Comparison of ENCODE assay signal across 22 cellular contexts in the genomic region with DNA sequence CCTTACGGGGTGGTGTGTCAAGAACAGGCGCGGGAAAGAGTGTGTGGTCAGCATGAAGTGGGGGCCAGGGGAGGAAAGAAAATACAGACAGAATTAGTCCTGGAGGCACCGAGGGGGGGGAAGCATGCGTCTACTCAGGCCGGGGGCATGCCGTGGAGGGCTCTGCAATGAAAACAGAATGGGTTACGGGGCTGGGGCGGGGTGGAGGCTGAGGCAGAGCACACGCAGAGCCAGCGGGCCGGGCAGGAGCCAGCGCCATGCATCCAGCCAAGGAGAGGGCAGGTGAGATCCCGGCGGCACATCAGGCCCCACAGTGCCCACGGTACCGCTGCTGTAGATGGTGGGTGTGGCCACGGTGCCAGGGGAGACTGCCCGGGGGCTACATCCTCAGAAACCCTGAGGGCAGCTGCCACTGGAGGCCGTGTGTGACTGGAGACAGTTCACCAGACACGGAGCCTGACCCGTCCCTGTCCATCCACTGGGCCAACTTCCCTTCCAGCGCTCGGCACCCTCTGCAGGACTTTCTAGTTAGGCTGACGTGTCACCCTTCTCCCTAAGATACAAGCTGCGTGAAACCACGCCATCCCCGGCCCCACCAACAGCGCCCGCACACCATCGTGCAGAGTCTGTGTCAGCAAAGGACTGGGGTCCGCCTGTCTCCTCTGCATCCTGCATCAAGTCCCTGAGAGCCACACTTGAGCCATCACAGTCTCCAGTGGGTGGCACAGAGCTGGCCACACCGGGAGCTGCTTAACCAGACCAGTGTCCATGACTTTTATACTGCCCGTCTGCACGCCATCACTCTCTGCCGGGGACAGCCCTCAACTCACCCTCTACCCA.
"Had no signal": no experiment of that assay in that cellular context is flagged by ENCODE, and none has a peak within 500 bp of the region (broad histone marks: within the 10 kb centered on the region; RNA-seq: fewer than 3 reads in every experiment).

No MANE protein-coding gene starts in this region.

- H3K9me3 ChIP-seq: left lung, prostate gland, tibial artery, uterus had no signal

- H3K4me3 Mint-ChIP-seq: activated CD4-positive, alpha-beta T cell treated with anti-CD3 and anti-CD28 coated beads, Interleukin-2, amount 10 ng/mL, durations not matched to agents 7 days and 5 days; activated CD8-positive, alpha-beta T cell treated with anti-CD3 and anti-CD28 coated beads for 36 hours; activated naive CD4-positive, alpha-beta T cell treated with anti-CD3 and anti-CD28 coated beads for 36 hours; activated naive CD8-positive, alpha-beta T cell treated with anti-CD3 and anti-CD28 coated beads, Interleukin-2, amount 10 ng/mL, durations not matched to agents 7 days and 5 days; dendritic cell treated with granulocyte-macrophage colony-stimulating factor and Interleukin-4, amounts not matched to agents 40 ng/mL and 50 ng/mL, for 4 days had no signal

- H3K36me3 ChIP-seq: left lung, prostate gland, tibial artery, uterus, WERI-Rb-1 had no signal

- H3K27ac ChIP-seq: left lung, prostate gland, tibial artery, uterus, WERI-Rb-1 had no signal

- H3K4me3 ChIP-seq: left lung, prostate gland, tibial artery, uterus had no signal

- ATAC-seq: activated CD8-positive, alpha-beta T cell treated with anti-CD3 and anti-CD28 coated beads for 36 hours; left lung had no signal

- H3K9me3 Mint-ChIP-seq: activated CD4-positive, alpha-beta T cell treated with anti-CD3 and anti-CD28 coated beads, Interleukin-2, amount 10 ng/mL, durations not matched to agents 7 days and 5 days; activated CD8-positive, alpha-beta T cell treated with anti-CD3 and anti-CD28 coated beads for 36 hours; activated naive CD4-positive, alpha-beta T cell treated with anti-CD3 and anti-CD28 coated beads for 36 hours; activated naive CD8-positive, alpha-beta T cell treated with anti-CD3 and anti-CD28 coated beads, Interleukin-2, amount 10 ng/mL, durations not matched to agents 7 days and 5 days; dendritic cell treated with granulocyte-macrophage colony-stimulating factor and Interleukin-4, amounts not matched to agents 40 ng/mL and 50 ng/mL, for 4 days had no signal

- H3K36me3 Mint-ChIP-seq: activated naive CD8-positive, alpha-beta T cell treated with anti-CD3 and anti-CD28 coated beads, Interleukin-2, amount 10 ng/mL, durations not matched to agents 7 days and 5 days had no signal

- DNase-seq: activated CD4-positive, alpha-beta T cell treated with anti-CD3 and anti-CD28 coated beads, Interleukin-2, amount 10 ng/mL, durations not matched to agents 7 days and 5 days; activated CD4-positive, CD25-positive, alpha-beta regulatory T cell treated with anti-CD3 and anti-CD28 coated beads, Interleukin-2, amount 50 U/mL, for 72 hours; activated CD8-positive, alpha-beta T cell treated with anti-CD3 and anti-CD28 coated beads for 36 hours; activated naive CD4-positive, alpha-beta T cell treated with anti-CD3 and anti-CD28 coated beads for 36 hours; activated naive CD8-positive, alpha-beta T cell treated with anti-CD3 and anti-CD28 coated beads, Interleukin-2, amount 10 ng/mL, durations not matched to agents 7 days and 5 days; activated T-cell treated with anti-CD3 and anti-CD28 coated beads, Interleukin-2, amount 50 U/mL, for 48 hours; amniotic stem cell; effector CD4-positive, alpha-beta T cell; erythroblast; foreskin fibroblast; kidney; left lung; mammary epithelial cell; stimulated activated CD4-positive, alpha-beta T cell treated with anti-CD3 and anti-CD28 coated beads, Interleukin-4, amount 100 ng/mL, for 1 hour; stimulated activated naive CD4-positive, alpha-beta T cell treated with Interleukin-2 at 50 U/mL for 16 hours; substantia nigra; T-helper 1 cell; uterus; WERI-Rb-1 had no signal

- H3K4me1 ChIP-seq: left lung, prostate gland, tibial artery, uterus had no signal

- H3K27me3 Mint-ChIP-seq: activated CD4-positive, alpha-beta T cell treated with anti-CD3 and anti-CD28 coated beads, Interleukin-2, amount 10 ng/mL, durations not matched to agents 7 days and 5 days; activated CD8-positive, alpha-beta T cell treated with anti-CD3 and anti-CD28 coated beads for 36 hours; activated naive CD8-positive, alpha-beta T cell treated with anti-CD3 and anti-CD28 coated beads, Interleukin-2, amount 10 ng/mL, durations not matched to agents 7 days and 5 days; dendritic cell treated with granulocyte-macrophage colony-stimulating factor and Interleukin-4, amounts not matched to agents 40 ng/mL and 50 ng/mL, for 4 days had no signal

- H3K27me3 ChIP-seq: left lung, tibial artery, uterus had no signal

- H3K27ac Mint-ChIP-seq: activated CD4-positive, alpha-beta T cell treated with anti-CD3 and anti-CD28 coated beads, Interleukin-2, amount 10 ng/mL, durations not matched to agents 7 days and 5 days; activated CD8-positive, alpha-beta T cell treated with anti-CD3 and anti-CD28 coated beads for 36 hours; activated naive CD4-positive, alpha-beta T cell treated with anti-CD3 and anti-CD28 coated beads for 36 hours; activated naive CD8-positive, alpha-beta T cell treated with anti-CD3 and anti-CD28 coated beads, Interleukin-2, amount 10 ng/mL, durations not matched to agents 7 days and 5 days; dendritic cell treated with granulocyte-macrophage colony-stimulating factor and Interleukin-4, amounts not matched to agents 40 ng/mL and 50 ng/mL, for 4 days had no signal

- H3K4me1 Mint-ChIP-seq: activated CD4-positive, alpha-beta T cell treated with anti-CD3 and anti-CD28 coated beads, Interleukin-2, amount 10 ng/mL, durations not matched to agents 7 days and 5 days; activated naive CD8-positive, alpha-beta T cell treated with anti-CD3 and anti-CD28 coated beads, Interleukin-2, amount 10 ng/mL, durations not matched to agents 7 days and 5 days had no signal
